Comparison of ENCODE assay signal across 24 cellular contexts in genomic region chr22:37030560-37031281, GRCh38. TPM values are rescaled to one million over a fixed set of nuclear protein-coding genes. Genes with fewer than 3 reads are reported as not detected.
A peak's percentile ranks its signal among the peaks of the same experiment; 100 is the strongest.
DNase-seq lines count a peak whose midpoint lies in the region; ATAC-seq and TF ChIP-seq lines count a peak whose summit lies in the region.
"Had no signal": no experiment of that assay in that cellular context is flagged by ENCODE, and none has a peak within 500 bp of the region (broad histone marks: within the 10 kb centered on the region; RNA-seq: fewer than 3 reads in every experiment).

No MANE protein-coding gene starts in this region.

- H3K36me3 ChIP-seq in RWPE2 (ENCODE audit: low read depth): peaks cover 19% of the 10 kb centered on the region
- H3K36me3 ChIP-seq: SJSA1 had no signal

- no peaks in the 10 kb centered on the region for H3K9me3 ChIP-seq in RWPE2 (ENCODE audit: severe bottlenecking)
- H3K9me3 ChIP-seq: adrenal gland; BLaER1 treated with 17β-estradiol and CSF1 and Interleukin-3, amounts not matched to agents 10 nM and 100 nM; SJSA1; suprapubic skin had no signal

- H3K4me1 ChIP-seq in RWPE2 (ENCODE audit: insufficient read depth, poor library complexity, severe bottlenecking): peaks cover 19% of the 10 kb centered on the region
- H3K4me1 ChIP-seq: SJSA1 had no signal

- ATAC-seq in RWPE2 (ENCODE audit: low read depth) (no peak), HG02938 (IDR thresholded peaks at IDR 0.05; ENCODE audit: unreplicated experiment) (no peak)
- ATAC-seq: activated CD8-positive, alpha-beta memory T cell treated with anti-CD3 and anti-CD28 coated beads, Interleukin-2, amount 10 ng/mL, durations not matched to agents 7 days and 5 days had no signal

- no peaks in the 10 kb centered on the region for H3K27me3 Mint-ChIP-seq in progenitor cell of endocrine pancreas

- H3K4me3 ChIP-seq in RWPE2 (ENCODE audit: severe bottlenecking) (no peak overlapping the region), epithelial cell of proximal tubule (ENCODE audit: low read depth, low read length) (no peak overlapping the region)
- H3K4me3 ChIP-seq: adrenal gland; BLaER1 treated with 17β-estradiol and CSF1 and Interleukin-3, amounts not matched to agents 10 nM and 100 nM; SJSA1; smooth muscle cell; suprapubic skin had no signal

- H3K36me3 Mint-ChIP-seq in progenitor cell of endocrine pancreas (ENCODE audit: insufficient read depth): peaks cover 5% of the 10 kb centered on the region
- H3K36me3 Mint-ChIP-seq: activated CD8-positive, alpha-beta memory T cell treated with anti-CD3 and anti-CD28 coated beads, Interleukin-2, amount 10 ng/mL, durations not matched to agents 7 days and 5 days; naive B cell had no signal

- peaks cover 41% of the 10 kb centered on the region for H3K4me1 Mint-ChIP-seq in progenitor cell of endocrine pancreas (ENCODE audit: low read depth)
- H3K4me1 Mint-ChIP-seq: activated CD8-positive, alpha-beta memory T cell treated with anti-CD3 and anti-CD28 coated beads, Interleukin-2, amount 10 ng/mL, durations not matched to agents 7 days and 5 days; IgD-negative memory B cell; naive B cell had no signal

- H3K27ac ChIP-seq in RWPE2 (ENCODE audit: poor library complexity, severe bottlenecking): no peak overlapping the region
- H3K27ac ChIP-seq: adrenal gland; BLaER1 treated with 17β-estradiol and CSF1 and Interleukin-3, amounts not matched to agents 10 nM and 100 nM; SJSA1; suprapubic skin had no signal

- H3K4me3 Mint-ChIP-seq in progenitor cell of endocrine pancreas (ENCODE audit: low read depth): no peak overlapping the region
- H3K4me3 Mint-ChIP-seq: activated CD8-positive, alpha-beta memory T cell treated with anti-CD3 and anti-CD28 coated beads, Interleukin-2, amount 10 ng/mL, durations not matched to agents 7 days and 5 days; IgD-negative memory B cell; naive B cell; T-helper 2 cell treated with Interferon-gamma antibody and Interleukin-4, amounts not matched to agents 5 μg/mL and 100 μg/mL, for 36 hours had no signal

- TF ChIP-seq CTCF in GM10266 (IDR thresholded peaks at IDR 0.05; ENCODE audit: control insufficient read depth, insufficient read depth, low read depth, missing control alignments): peak; percentile 8
- peak; percentile 25 for TF ChIP-seq CTCF in RWPE2 (IDR thresholded peaks at IDR 0.05; ENCODE audit: poor library complexity, severe bottlenecking)
- peak; percentile 29 for TF ChIP-seq CTCF in epithelial cell of proximal tubule (conservative IDR thresholded peaks at IDR 0.05; ENCODE audit: low read depth, low read length)
- no peak for TF ChIP-seq CTCF in progenitor cell of endocrine pancreas (IDR thresholded peaks at IDR 0.05; ENCODE audit: unreplicated experiment)

- H3K9me3 Mint-ChIP-seq in progenitor cell of endocrine pancreas (ENCODE audit: low read depth): no peaks in the 10 kb centered on the region
- H3K9me3 Mint-ChIP-seq: IgD-negative memory B cell; naive B cell; T-helper 2 cell treated with Interferon-gamma antibody and Interleukin-4, amounts not matched to agents 5 μg/mL and 100 μg/mL, for 36 hours had no signal

- DNase-seq in GM10266 (ENCODE audit: extremely low spot score): no peak
- DNase-seq in RWPE2 (ENCODE audit: low spot score): no peak
- no peak for DNase-seq in epithelial cell of proximal tubule (ENCODE audit: low read depth)
- no peak for DNase-seq in progenitor cell of endocrine pancreas (ENCODE audit: low spot score, unreplicated experiment)
- DNase-seq in C1 segment of cervical spinal cord (lab: John Stamatoyannopoulos, UW): no peak
- DNase-seq in NCI-H526 (lab: John Stamatoyannopoulos, UW): no peak
- DNase-seq in CD1c-positive myeloid dendritic cell (ENCODE audit: extremely low spot score): no peak
- DNase-seq: activated CD4-positive, alpha-beta T cell treated with anti-CD3 and anti-CD28 coated beads for 1 hour; activated CD8-positive, alpha-beta memory T cell treated with anti-CD3 and anti-CD28 coated beads, Interleukin-2, amount 10 ng/mL, durations not matched to agents 7 days and 5 days; activated effector memory CD4-positive, alpha-beta T cell treated with Interleukin-2 at 50 U/mL for 16 hours; adrenal gland; caudate nucleus; effector CD8-positive, alpha-beta T cell; naive B cell; NCI-H2029 treated with DMSO at 0.1 percent for 48 hours; NCI-H446 treated with DMSO at 0.1 percent for 48 hours; stimulated activated CD4-positive, alpha-beta T cell treated with anti-CD3 and anti-CD28 coated beads, Interleukin-4, amount 100 ng/mL, for 24 hours had no signal

- H3K27me3 ChIP-seq in RWPE2 (ENCODE audit: insufficient read depth, poor library complexity, severe bottlenecking): no peaks in the 10 kb centered on the region
- H3K27me3 ChIP-seq: adrenal gland; BLaER1 treated with 17β-estradiol and CSF1 and Interleukin-3, amounts not matched to agents 10 nM and 100 nM; suprapubic skin had no signal

- H3K27ac Mint-ChIP-seq in progenitor cell of endocrine pancreas: peak overlapping the region; percentile 49
- H3K27ac Mint-ChIP-seq: activated CD8-positive, alpha-beta memory T cell treated with anti-CD3 and anti-CD28 coated beads, Interleukin-2, amount 10 ng/mL, durations not matched to agents 7 days and 5 days; IgD-negative memory B cell; T-helper 2 cell treated with Interferon-gamma antibody and Interleukin-4, amounts not matched to agents 5 μg/mL and 100 μg/mL, for 36 hours had no signal

RNA-seq across cellular contexts. Expression of gene MPST, which starts 11.2 kb away (rescaled TPM):
- total RNA-seq in epithelial cell of proximal tubule (215 and 252 TPM in 2 replicates), progenitor cell of endocrine pancreas (98.2 and 101 TPM in 2 replicates)

RNA-seq across cellular contexts. Expression of gene TST, which starts 11.5 kb away (rescaled TPM):
- 49.6 and 66.9 TPM in 2 replicates for total RNA-seq in epithelial cell of proximal tubule
- 41.9 and 44.5 TPM in 2 replicates for total RNA-seq in progenitor cell of endocrine pancreas

RNA-seq across cellular contexts. Expression of gene KCTD17, which starts 20.8 kb away (rescaled TPM):
- 35.6 and 35.9 TPM in 2 replicates for total RNA-seq in epithelial cell of proximal tubule
- 37.3 and 38.8 TPM in 2 replicates for total RNA-seq in progenitor cell of endocrine pancreas
